ENCODE assay signal across 8 cellular contexts in genomic region chr18:71541643-71542042, GRCh38.
"Had no signal": no experiment of that assay in that cellular context is flagged by ENCODE, and none has a peak within 500 bp of the region (broad histone marks: within the 10 kb centered on the region; RNA-seq: fewer than 3 reads in every experiment).

No MANE protein-coding gene starts in this region.

- DNase-seq: GDM1, GF-D8 had no signal

- H3K4me3 ChIP-seq: GM12878 had no signal

- ATAC-seq: GM12878 had no signal

- FAIRE-seq: G401.6, GM12878, GM12891, GM12892, GM18507, GM19239 had no signal
